ENCODE assay signal across 20 cellular contexts in genomic region chr5:9715891-9716335, GRCh38.
A peak's percentile ranks its signal among the peaks of the same experiment; 100 is the strongest.
DNase-seq lines count a peak whose midpoint lies in the region; ATAC-seq, FAIRE-seq and TF ChIP-seq lines count a peak whose summit lies in the region.
"Had no signal": no experiment of that assay in that cellular context is flagged by ENCODE, and none has a peak within 500 bp of the region (broad histone marks: within the 10 kb centered on the region; RNA-seq: fewer than 3 reads in every experiment).

No MANE protein-coding gene starts in this region.

- no peaks in the 10 kb centered on the region for H3K9me3 ChIP-seq in gastroesophageal sphincter

- peaks cover 5% of the 10 kb centered on the region for H3K27me3 ChIP-seq in gastroesophageal sphincter
- H3K27me3 ChIP-seq: cardiac muscle cell had no signal

- no peaks in the 10 kb centered on the region for H3K4me1 ChIP-seq in gastroesophageal sphincter

- no peaks in the 10 kb centered on the region for H3K9me3 Mint-ChIP-seq in HFFc6

- DNase-seq in A172 (ENCODE audit: low spot score) (peak; percentile 16), HFFc6 (peak; percentile 66), astrocyte of the spinal cord (ENCODE audit: low read depth, low spot score) (peak; percentile 39), hepatic stellate cell (ENCODE audit: low spot score) (peak; percentile 79), left cardiac atrium (no peak), frontal cortex (ENCODE audit: low spot score in 2 of 2) (no peak)
- DNase-seq: activated CD4-positive, alpha-beta memory T cell treated with anti-CD3 and anti-CD28 coated beads for 36 hours; activated T-cell treated with anti-CD3 and anti-CD28 coated beads, Interleukin-2, amount 50 U/mL, for 24 hours; CD4-positive, alpha-beta memory T cell; immature natural killer cell; natural killer cell; NCI-H69; stimulated activated naive CD8-positive, alpha-beta T cell treated with anti-CD3 and anti-CD28 coated beads, Interleukin-15, Interleukin-2, amounts not matched to agents 100 U/mL and 50 U/mL, for 24 hours had no signal

- TF ChIP-seq CTCF in HFFc6 (IDR thresholded peaks at IDR 0.05) (no peak), astrocyte of the spinal cord (IDR thresholded peaks at IDR 0.05; ENCODE audit: low read depth, low read length) (no peak), gastroesophageal sphincter (IDR thresholded peaks at IDR 0.05) (no peak)

- no peaks in the 10 kb centered on the region; the same call in 1 of the 2 replicates for H3K27me3 Mint-ChIP-seq in HFFc6 (ENCODE audit: insufficient read depth)
- H3K27me3 Mint-ChIP-seq: activated CD4-positive, alpha-beta memory T cell treated with anti-CD3 and anti-CD28 coated beads for 36 hours; activated naive CD4-positive, alpha-beta T cell treated with anti-CD3 and anti-CD28 coated beads, Interleukin-2, amount 50 U/mL, for 24 hours had no signal

- 0 out of 2 replicates have a peak, but pooled peaks cover 6% of the 10 kb centered on the region for H3K36me3 Mint-ChIP-seq in HFFc6 (ENCODE audit: low read depth)
- H3K36me3 Mint-ChIP-seq: activated CD4-positive, alpha-beta memory T cell treated with anti-CD3 and anti-CD28 coated beads for 36 hours; activated naive CD4-positive, alpha-beta T cell treated with anti-CD3 and anti-CD28 coated beads, Interleukin-2, amount 50 U/mL, for 24 hours; CD4-positive, alpha-beta memory T cell; natural killer cell had no signal

- WGBS in gastroesophageal sphincter (ENCODE audit: low coverage in 1 of 2), 2 donors = 29 to 59% methylated on average over 3 to 5 of the region's 5 CpGs

- peak overlapping the region; percentile 76 for H3K4me3 Mint-ChIP-seq in HFFc6
- H3K4me3 Mint-ChIP-seq: activated CD4-positive, alpha-beta memory T cell treated with anti-CD3 and anti-CD28 coated beads for 36 hours; activated naive CD4-positive, alpha-beta T cell treated with anti-CD3 and anti-CD28 coated beads, Interleukin-2, amount 50 U/mL, for 24 hours; activated T-cell treated with anti-CD3 and anti-CD28 coated beads, Interleukin-2, amount 50 U/mL, for 24 hours; CD4-positive, alpha-beta memory T cell; immature natural killer cell; natural killer cell had no signal

- TF ChIP-seq POLR2A in gastroesophageal sphincter (IDR thresholded peaks at IDR 0.05) = no peak

- no peak overlapping the region for H3K27ac ChIP-seq in gastroesophageal sphincter
- H3K27ac ChIP-seq: cardiac muscle cell had no signal

- in situ Hi-C loops in astrocyte of the spinal cord (cut with HindIII; ENCODE audit: low sequenced_read_pairs) = no loop called here

- FAIRE-seq in frontal cortex (lab: Jason Lieb, UNC) = no peak
- FAIRE-seq: A204.1, GM12878, H1 had no signal

- intact Hi-C loops in left cardiac atrium (cut with DNase I) = no loop called here

- no peak for ATAC-seq in left cardiac atrium
- ATAC-seq in gastroesophageal sphincter = no peak
- no peak for ATAC-seq in HG03097 (IDR thresholded peaks at IDR 0.05; ENCODE audit: low FRiP score, unreplicated experiment)
- ATAC-seq: GM12878; natural killer cell; stimulated activated naive CD8-positive, alpha-beta T cell treated with anti-CD3 and anti-CD28 coated beads, Interleukin-15, Interleukin-2, amounts not matched to agents 100 U/mL and 50 U/mL, for 24 hours had no signal

- H3K4me3 ChIP-seq in astrocyte of the spinal cord (ENCODE audit: low read depth, low read length) (no peak overlapping the region), gastroesophageal sphincter (no peak overlapping the region)
- H3K4me3 ChIP-seq: cardiac muscle cell, GM12878 had no signal

- H3K36me3 ChIP-seq in gastroesophageal sphincter = no peaks in the 10 kb centered on the region
- H3K36me3 ChIP-seq: cardiac muscle cell had no signal

- H3K4me1 Mint-ChIP-seq in HFFc6 (ENCODE audit: low read depth) = peaks cover 79% of the 10 kb centered on the region
- H3K4me1 Mint-ChIP-seq: activated naive CD4-positive, alpha-beta T cell treated with anti-CD3 and anti-CD28 coated beads, Interleukin-2, amount 50 U/mL, for 24 hours; CD4-positive, alpha-beta memory T cell; immature natural killer cell; natural killer cell had no signal

- H3K27ac Mint-ChIP-seq in HFFc6 = peak overlapping the region; percentile 88
- H3K27ac Mint-ChIP-seq: activated CD4-positive, alpha-beta memory T cell treated with anti-CD3 and anti-CD28 coated beads for 36 hours; activated naive CD4-positive, alpha-beta T cell treated with anti-CD3 and anti-CD28 coated beads, Interleukin-2, amount 50 U/mL, for 24 hours; activated T-cell treated with anti-CD3 and anti-CD28 coated beads, Interleukin-2, amount 50 U/mL, for 24 hours; CD4-positive, alpha-beta memory T cell; immature natural killer cell; natural killer cell had no signal

- TF ChIP-seq EP300 in gastroesophageal sphincter (IDR thresholded peaks at IDR 0.05) = no peak

Comparison
In these comparisons a context has a peak if more than half of its experiments do, and no peak if none do; other contexts are left out.
1. DNase-seq: peak in A172 (single experiment), HFFc6 (single experiment), astrocyte of the spinal cord (single experiment) and hepatic stellate cell (single experiment); none in left cardiac atrium (single experiment) and frontal cortex (0 of 2).